Comparison of ENCODE assay signal across 8 cellular contexts in the genomic region with DNA sequence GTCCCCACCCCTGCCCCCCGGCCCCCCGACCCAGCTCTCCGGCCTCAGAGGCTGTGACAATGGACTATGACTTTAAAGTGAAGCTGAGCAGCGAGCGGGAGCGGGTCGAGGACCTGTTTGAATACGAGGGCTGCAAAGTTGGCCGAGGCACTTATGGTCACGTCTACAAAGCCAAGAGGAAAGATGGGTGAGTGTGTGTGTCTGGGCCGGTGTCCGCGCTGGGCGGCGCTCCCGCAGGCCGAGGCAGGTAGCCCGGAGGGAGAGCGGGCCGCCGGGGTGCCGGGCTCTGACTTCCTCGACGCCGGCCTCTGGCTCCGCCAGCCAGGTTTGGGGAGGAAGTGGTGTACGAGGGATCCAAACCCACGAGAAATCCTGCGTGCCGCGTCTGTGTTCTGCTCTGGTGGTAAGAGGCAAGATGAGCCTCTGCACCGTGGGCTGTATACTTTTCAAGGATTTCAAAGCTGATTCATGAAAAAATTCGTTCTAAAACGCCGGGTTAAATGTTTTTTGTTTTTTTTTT. TPM values are rescaled to one million over a fixed set of nuclear protein-coding genes. Genes with fewer than 3 reads are reported as not detected.
DNase-seq lines count a peak whose midpoint lies in the region; ATAC-seq, FAIRE-seq and TF ChIP-seq lines count a peak whose summit lies in the region.

No MANE protein-coding gene starts in this region.

- peaks cover 4 to 52% of the 10 kb centered on the region in 2 experiments; a peak in 3 of 4 replicates for H3K79me2 ChIP-seq in H1 (ENCODE audit: control insufficient read depth in 1 of 2, insufficient read depth in 2 of 2, low read length in 2 of 2)

- H4K5ac ChIP-seq in H1 (ENCODE audit: insufficient read length, low read depth, low read length) = no peak overlapping the region

- H3K4me3 ChIP-seq in H1 (ENCODE audit: extremely low read depth in 1 of 4, insufficient read depth in 2 of 4, low read depth in 3 of 4, low read length in 4 of 4) (peak overlapping the region; percentile 89 to 93 (median 89)), mesodermal cell (ENCODE audit: extremely low read depth, insufficient read depth, low read length, poor library complexity, severe bottlenecking) (peak overlapping the region; percentile 72)

- H3K79me1 ChIP-seq in H1 (ENCODE audit: low read depth, low read length) = no peaks in the 10 kb centered on the region

- no peaks in the 10 kb centered on the region for H3K27me3 ChIP-seq in H1 (replicated peaks in 1 of 4; ENCODE audit: control insufficient read depth in 3 of 4, extremely low read depth in 1 of 4, insufficient read depth in 3 of 4, low read length in 3 of 4)

- H2AFZ ChIP-seq in H1 (ENCODE audit: low read length) = no peak overlapping the region

- H3K23ac ChIP-seq in H1 (ENCODE audit: insufficient read length) = no peak overlapping the region

- H2BK5ac ChIP-seq in H1 (ENCODE audit: low read depth, low read length) = no peak overlapping the region

- peak overlapping the region; percentile 61 to 84 for H3K4me2 ChIP-seq in H1 (ENCODE audit: insufficient read depth in 1 of 2, low read depth in 2 of 2, low read length in 2 of 2)

- peak; percentile 27 for ATAC-seq in HG02884 (IDR thresholded peaks at IDR 0.05; ENCODE audit: unreplicated experiment)

- no peak overlapping the region for H3K14ac ChIP-seq in H1 (ENCODE audit: insufficient read length)

- H2BK120ac ChIP-seq in H1 (replicated peaks; ENCODE audit: low read depth, low read length) = no peak overlapping the region

- H4K8ac ChIP-seq in H1 (ENCODE audit: extremely low read depth, insufficient read depth, low read length) = no peak overlapping the region

- no peak overlapping the region for H2BK15ac ChIP-seq in H1 (ENCODE audit: low read length)

- no peak overlapping the region for H2BK20ac ChIP-seq in H1 (ENCODE audit: low read length)

- DNase-seq in SHP77 (lab: John Stamatoyannopoulos, UW) (peak; percentile 7 to 41), SHP77 treated with DMSO at 0.1 percent for 48 hours (lab: John Stamatoyannopoulos, UW) (no peak), NCI-H226 (peak; percentile 14), H1 (ENCODE audit: low read depth in 1 of 2, low spot score in 2 of 2) (peak in 1 of 2 experiments; percentile 60)
- peak; percentile 70 for DNase-seq in activated CD8-positive, alpha-beta memory T cell treated with anti-CD3 and anti-CD28 coated beads for 24 hours
- DNase-seq in stimulated activated CD8-positive, alpha-beta memory T cell treated with anti-CD3 and anti-CD28 coated beads, Interleukin-15, amount 100 ng/mL, for 24 hours (ENCODE audit: low read depth) = peak; percentile 13

- TF ChIP-seq RAD21 in H1 (IDR thresholded peaks at IDR 0.05 in 1 of 2, conservative IDR thresholded peaks at IDR 0.05 in 1 of 2; ENCODE audit: low read depth in 2 of 2, low read length in 2 of 2) = peak in 1 of 2 experiments; percentile 8; a peak in 2 of 4 replicates

- H3K4me1 ChIP-seq in H1 (replicated peaks in 1 of 4; ENCODE audit: control insufficient read depth in 3 of 4, insufficient read depth in 4 of 4, low read length in 3 of 4) (peaks cover 0 to 3% (median 0%) of the 10 kb centered on the region in 4 experiments; a peak in 1 of 7 replicates), mesodermal cell (ENCODE audit: control insufficient read depth, insufficient read depth, low read length, poor library complexity, severe bottlenecking) (no peaks in the 10 kb centered on the region)

- CTCF ChIA-PET in H1 (lab: Charles Lee; ENCODE audit: partially characterized antibody) = interaction anchor here (0.8 to 1.0 kb wide), 2 partner anchors 55 to 374 kb away, joined by 3 read pairs; no protein-coding TSS in a partner anchor

- H3K9ac ChIP-seq in H1 (replicated peaks in 1 of 4; ENCODE audit: extremely low read depth in 1 of 4, low read depth in 3 of 4, low read length in 3 of 4) = peak overlapping the region; percentile 59 to 74 (median 67); a peak in 6 of 7 replicates

- H3K36me3 ChIP-seq in H1 (ENCODE audit: control insufficient read depth in 2 of 4, insufficient read depth in 4 of 4, low read length in 3 of 4) (no peaks in the 10 kb centered on the region), mesodermal cell (ENCODE audit: control insufficient read depth, insufficient read depth, low read length) (no peaks in the 10 kb centered on the region)

- no peak for TF ChIP-seq CTCF in H1 (IDR thresholded peaks at IDR 0.05; ENCODE audit: control extremely low read depth in 1 of 3, insufficient read depth in 1 of 3, low read depth in 1 of 3, low read length in 3 of 3)

- H2AK5ac ChIP-seq in H1 (ENCODE audit: low read depth, low read length) = no peak overlapping the region

- H4K91ac ChIP-seq in H1 (replicated peaks; ENCODE audit: insufficient read length, low read length) = no peak overlapping the region

- H3K27ac ChIP-seq in H1 (ENCODE audit: low read depth, low read length) (no peak overlapping the region), mesodermal cell (ENCODE audit: low read depth, low read length, severe bottlenecking) (peak overlapping the region; percentile 82)

- WGBS in H1 (ENCODE audit: extremely low coverage in 1 of 2, insufficient coverage in 1 of 2, insufficient read length in 1 of 2, insufficient replicate concordance in 2 of 2, low coverage in 1 of 2, low lambda C conversion rate in 2 of 2, missing lambda C conversion rate in 1 of 2), 2 experiments = 3% methylated on average over 33 of the region's 35 CpGs; no CpG with 5 or more reads in 1 of the 2 experiments
- 1 to 2% methylated on average over 21 to 31 of the region's 35 CpGs for WGBS in mesodermal cell (ENCODE audit: insufficient coverage in 2 of 2), 2 experiments

- FAIRE-seq in H1 (lab: Jason Lieb, UNC) = no peak

- H3K4ac ChIP-seq in H1 (replicated peaks; ENCODE audit: insufficient read length, low read depth, low read length) = no peak overlapping the region

- H4K20me1 ChIP-seq in H1 (replicated peaks in 1 of 2; ENCODE audit: control insufficient read depth in 1 of 2, insufficient read depth in 2 of 2, low read length in 2 of 2) = peaks cover 4 to 7% of the 10 kb centered on the region in 2 experiments

- H3K23me2 ChIP-seq in H1 (ENCODE audit: low read depth, low read length) = peaks cover 3% of the 10 kb centered on the region; the same call in 1 of the 2 replicates

- POLR2A ChIA-PET in H1 (lab: Charles Lee; ENCODE audit: partially characterized antibody) = interaction anchor here (1.9 kb wide), 1 partner anchor 22 kb away, joined by 5 read pairs; no protein-coding TSS in a partner anchor

- H2BK12ac ChIP-seq in H1 (ENCODE audit: low read depth, low read length) = no peak overlapping the region

- TF ChIP-seq EP300 in H1 (IDR thresholded peaks at IDR 0.05; ENCODE audit: borderline replicate concordance in 1 of 2, low read depth in 2 of 2, low read length in 2 of 2) = no peak

- H3K9me3 ChIP-seq in H1 (ENCODE audit: insufficient read depth in 2 of 2, low read depth in 1 of 2, low read length in 1 of 2) (no peaks in the 10 kb centered on the region), mesodermal cell (ENCODE audit: control insufficient read depth, low read length) (no peaks in the 10 kb centered on the region)

- no peak for TF ChIP-seq POLR2A in H1 (IDR thresholded peaks at IDR 0.05; ENCODE audit: control extremely low read depth in 1 of 2, low read depth in 2 of 2, low read length in 2 of 2)

- no peak overlapping the region for H3K18ac ChIP-seq in H1 (ENCODE audit: extremely low read depth, low read length)

- no peak overlapping the region for H3K56ac ChIP-seq in H1 (replicated peaks; ENCODE audit: insufficient read length, low read depth, low read length)

TF ChIP-seq in H1, 55 proteins besides CTCF, POLR2A, EP300 and RAD21:
- TF ChIP-seq SIN3A (conservative IDR thresholded peaks at IDR 0.05 in 1 of 2, IDR thresholded peaks at IDR 0.05 in 1 of 2; ENCODE audit: low read depth in 1 of 2, low read length in 2 of 2) = peak; percentile 41 to 53; a peak in 1 of 4 replicates
- 0 out of 2 replicates have a peak, but pooled peaks have one; percentile 25 for TF ChIP-seq YY1 (IDR thresholded peaks at IDR 0.05; ENCODE audit: low read depth, low read length)
- TF ChIP-seq SP4 (IDR thresholded peaks at IDR 0.05; ENCODE audit: low read length) = no peak
- TF ChIP-seq MAX (IDR thresholded peaks at IDR 0.05) = no peak
- TF ChIP-seq BACH1 (IDR thresholded peaks at IDR 0.05; ENCODE audit: low read length) = 0 out of 2 replicates have a peak, but pooled peaks have one; percentile 6

RNA-seq across cellular contexts. Expression of gene CDK8, which starts 0.7 kb away (rescaled TPM):
- total RNA-seq in H1 (2021; fragmentation: NEBNext Ultra II Directional; extraction: Animal tissue kit (Norgen Biotek cat#: 25700)) = 22.1 and 23.7 TPM in 2 replicates
- polyA plus RNA-seq in H1 (2011; rRNA removed) = 14.1 and 25.6 TPM in 2 replicates
- 22.6 TPM for polyA plus RNA-seq in H1 (2011; cell fraction: cytosol; rRNA removed)
- polyA plus RNA-seq in H1 (2011; cell fraction: nucleus; rRNA removed) = 20.3 TPM
- 16.3 to 18.6 TPM (median 18.0 TPM) in 4 replicates for polyA plus RNA-seq in H1 (2012, experiment 1 of 2)
- polyA plus RNA-seq in H1 (2012, experiment 2 of 2) = 3.3 TPM
- polyA plus RNA-seq in H1 (2013, experiment 1 of 2) = 22.8 TPM
- polyA plus RNA-seq in H1 (2013, experiment 2 of 2) = 20.2 TPM
- polyA minus RNA-seq in H1 (2011; rRNA and poly(A)+ RNA removed) = 41.1 and 43.9 TPM in 2 replicates
- polyA minus RNA-seq in H1 (2011; cell fraction: cytosol; rRNA and poly(A)+ RNA removed) = 16.9 TPM
- 23.4 TPM for polyA minus RNA-seq in H1 (2011; cell fraction: nucleus; rRNA and poly(A)+ RNA removed)
- 26.9 TPM for polyA plus RNA-seq in mesodermal cell (2013, experiment 1 of 2)
- 28.8 TPM for polyA plus RNA-seq in mesodermal cell (2013, experiment 2 of 2)

RNA-seq across cellular contexts. Expression of gene RNF6, which starts 32.5 kb away (rescaled TPM):
- 13.8 and 15.0 TPM in 2 replicates for total RNA-seq in H1 (2021; fragmentation: NEBNext Ultra II Directional; extraction: Animal tissue kit (Norgen Biotek cat#: 25700))
- polyA plus RNA-seq in H1 (2011; rRNA removed) = 3.1 and 4.0 TPM in 2 replicates
- polyA plus RNA-seq in H1 (2011; cell fraction: cytosol; rRNA removed) = 5.1 TPM
- polyA plus RNA-seq in H1 (2011; cell fraction: nucleus; rRNA removed) = 4.7 TPM
- polyA plus RNA-seq in H1 (2012, experiment 1 of 2) = 6.7 to 8.2 TPM (median 7.4 TPM) in 4 replicates
- polyA plus RNA-seq in H1 (2012, experiment 2 of 2) = 0.37 TPM
- 8.9 TPM for polyA plus RNA-seq in H1 (2013, experiment 1 of 2)
- polyA plus RNA-seq in H1 (2013, experiment 2 of 2) = 9.2 TPM
- polyA minus RNA-seq in H1 (2011; rRNA and poly(A)+ RNA removed) = 12.4 and 20.0 TPM in 2 replicates
- polyA minus RNA-seq in H1 (2011; cell fraction: cytosol; rRNA and poly(A)+ RNA removed) = 8.1 TPM
- polyA minus RNA-seq in H1 (2011; cell fraction: nucleus; rRNA and poly(A)+ RNA removed) = 36.3 TPM
- polyA plus RNA-seq in mesodermal cell (2013, experiment 1 of 2) = 20.9 TPM
- 24.6 TPM for polyA plus RNA-seq in mesodermal cell (2013, experiment 2 of 2)
